1 cellular context compared by ENCODE assay signal in the genomic region with DNA sequence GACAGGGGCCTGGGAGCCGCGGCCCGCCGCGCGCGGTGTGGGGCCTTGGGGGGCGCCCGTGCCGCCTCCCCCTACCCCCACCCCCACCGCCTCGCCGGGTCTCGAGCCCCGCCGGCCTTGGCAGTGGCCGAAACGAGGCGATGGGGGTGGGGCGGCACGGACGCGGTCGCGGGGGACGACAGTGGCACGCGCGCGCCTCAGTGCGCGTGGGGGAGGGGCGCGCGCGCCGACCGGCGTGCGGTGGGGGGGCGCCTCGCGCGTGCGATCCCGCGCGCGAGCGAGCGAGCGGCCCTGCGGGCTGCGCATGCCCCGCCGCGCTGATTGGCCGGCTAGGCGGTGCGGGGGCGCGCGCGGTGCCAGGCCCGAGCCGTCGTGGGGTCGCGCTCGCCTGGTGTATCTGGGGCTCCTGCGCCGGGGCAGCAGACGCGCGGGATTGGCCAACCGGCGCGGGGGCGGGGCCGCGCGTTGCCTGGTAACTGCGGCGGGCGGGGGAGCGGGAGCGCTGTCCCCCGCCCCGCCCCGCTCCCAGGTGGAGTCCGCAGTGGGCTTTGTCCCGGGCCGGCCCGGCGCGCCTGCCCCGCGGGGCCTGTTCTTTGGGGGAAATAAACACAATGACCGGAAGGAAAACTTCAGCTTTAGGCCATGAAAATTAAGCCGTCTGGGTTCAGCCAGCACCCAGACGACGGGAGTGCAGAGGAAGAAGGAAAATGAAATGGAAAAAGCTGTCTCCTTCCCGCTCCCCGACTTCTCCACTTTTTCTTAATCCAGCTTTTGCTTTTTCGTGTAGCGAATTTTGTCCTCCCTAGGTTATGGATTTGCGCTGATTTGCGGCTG.
TF ChIP-seq lines count a peak whose summit lies in the region.

No MANE protein-coding gene starts in this region.

TF ChIP-seq in K562, 482 proteins besides CTCF, POLR2A, EP300 and RAD21 (continued from another document and continues in another):
- TF ChIP-seq, protein P1, sequence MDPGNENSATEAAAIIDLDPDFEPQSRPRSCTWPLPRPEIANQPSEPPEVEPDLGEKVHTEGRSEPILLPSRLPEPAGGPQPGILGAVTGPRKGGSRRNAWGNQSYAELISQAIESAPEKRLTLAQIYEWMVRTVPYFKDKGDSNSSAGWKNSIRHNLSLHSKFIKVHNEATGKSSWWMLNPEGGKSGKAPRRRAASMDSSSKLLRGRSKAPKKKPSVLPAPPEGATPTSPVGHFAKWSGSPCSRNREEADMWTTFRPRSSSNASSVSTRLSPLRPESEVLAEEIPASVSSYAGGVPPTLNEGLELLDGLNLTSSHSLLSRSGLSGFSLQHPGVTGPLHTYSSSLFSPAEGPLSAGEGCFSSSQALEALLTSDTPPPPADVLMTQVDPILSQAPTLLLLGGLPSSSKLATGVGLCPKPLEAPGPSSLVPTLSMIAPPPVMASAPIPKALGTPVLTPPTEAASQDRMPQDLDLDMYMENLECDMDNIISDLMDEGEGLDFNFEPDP (CRISPR knock-in tag; IDR thresholded peaks at IDR 0.05), result no peak
- TF ChIP-seq HNRNPL (IDR thresholded peaks at IDR 0.05; ENCODE audit: low read depth, low read length), result 0 out of 2 replicates have a peak, but pooled peaks have one; percentile 13
- peak; percentile 87; the same call in 1 of the 2 replicates for TF ChIP-seq ZNF644 (tag; IDR thresholded peaks at IDR 0.05; ENCODE audit: low read depth)
- no peak for TF ChIP-seq NFRKB (IDR thresholded peaks at IDR 0.05; ENCODE audit: low read depth)
- TF ChIP-seq MAZ (CRISPR knock-in tag; conservative IDR thresholded peaks at IDR 0.05 in 1 of 2, IDR thresholded peaks at IDR 0.05 in 1 of 2), result peak; percentile 72 to 96; a peak in 3 of 4 replicates
- TF ChIP-seq ZNF146 (CRISPR knock-in tag; IDR thresholded peaks at IDR 0.05; ENCODE audit: unreplicated experiment), result no peak
- TF ChIP-seq TEAD4 (IDR thresholded peaks at IDR 0.05; ENCODE audit: low read length), result 0 out of 2 replicates have a peak, but pooled peaks have one; percentile 18
- no peak for TF ChIP-seq TEAD4 (CRISPR knock-in tag; IDR thresholded peaks at IDR 0.05; ENCODE audit: borderline replicate concordance)
- TF ChIP-seq NR2C2 (CRISPR knock-in tag; IDR thresholded peaks at IDR 0.05), result no peak
- TF ChIP-seq NR2C2 (tag; IDR thresholded peaks at IDR 0.05), result peak; percentile 61; the same call in 1 of the 2 replicates
- TF ChIP-seq, protein P2, sequence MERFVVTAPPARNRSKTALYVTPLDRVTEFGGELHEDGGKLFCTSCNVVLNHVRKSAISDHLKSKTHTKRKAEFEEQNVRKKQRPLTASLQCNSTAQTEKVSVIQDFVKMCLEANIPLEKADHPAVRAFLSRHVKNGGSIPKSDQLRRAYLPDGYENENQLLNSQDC (CRISPR knock-in tag; IDR thresholded peaks at IDR 0.05), result no peak
- no peak for TF ChIP-seq ESRRB (CRISPR knock-in tag; IDR thresholded peaks at IDR 0.05; ENCODE audit: borderline replicate concordance)
- TF ChIP-seq, protein P3, sequence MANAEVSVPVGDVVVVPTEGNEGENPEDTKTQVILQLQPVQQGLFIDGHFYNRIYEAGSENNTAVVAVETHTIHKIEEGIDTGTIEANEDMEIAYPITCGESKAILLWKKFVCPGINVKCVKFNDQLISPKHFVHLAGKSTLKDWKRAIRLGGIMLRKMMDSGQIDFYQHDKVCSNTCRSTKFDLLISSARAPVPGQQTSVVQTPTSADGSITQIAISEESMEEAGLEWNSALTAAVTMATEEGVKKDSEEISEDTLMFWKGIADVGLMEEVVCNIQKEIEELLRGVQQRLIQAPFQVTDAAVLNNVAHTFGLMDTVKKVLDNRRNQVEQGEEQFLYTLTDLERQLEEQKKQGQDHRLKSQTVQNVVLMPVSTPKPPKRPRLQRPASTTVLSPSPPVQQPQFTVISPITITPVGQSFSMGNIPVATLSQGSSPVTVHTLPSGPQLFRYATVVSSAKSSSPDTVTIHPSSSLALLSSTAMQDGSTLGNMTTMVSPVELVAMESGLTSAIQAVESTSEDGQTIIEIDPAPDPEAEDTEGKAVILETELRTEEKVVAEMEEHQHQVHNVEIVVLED (CRISPR knock-in tag; IDR thresholded peaks at IDR 0.05), result peak; percentile 90
- peak; percentile 40 for TF ChIP-seq NEUROD1 (IDR thresholded peaks at IDR 0.05; ENCODE audit: borderline replicate concordance, low read depth, low read length, partially characterized antibody)
- TF ChIP-seq, protein P4, sequence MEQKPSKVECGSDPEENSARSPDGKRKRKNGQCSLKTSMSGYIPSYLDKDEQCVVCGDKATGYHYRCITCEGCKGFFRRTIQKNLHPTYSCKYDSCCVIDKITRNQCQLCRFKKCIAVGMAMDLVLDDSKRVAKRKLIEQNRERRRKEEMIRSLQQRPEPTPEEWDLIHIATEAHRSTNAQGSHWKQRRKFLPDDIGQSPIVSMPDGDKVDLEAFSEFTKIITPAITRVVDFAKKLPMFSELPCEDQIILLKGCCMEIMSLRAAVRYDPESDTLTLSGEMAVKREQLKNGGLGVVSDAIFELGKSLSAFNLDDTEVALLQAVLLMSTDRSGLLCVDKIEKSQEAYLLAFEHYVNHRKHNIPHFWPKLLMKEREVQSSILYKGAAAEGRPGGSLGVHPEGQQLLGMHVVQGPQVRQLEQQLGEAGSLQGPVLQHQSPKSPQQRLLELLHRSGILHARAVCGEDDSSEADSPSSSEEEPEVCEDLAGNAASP (IDR thresholded peaks at IDR 0.05), result no peak
- TF ChIP-seq RHOXF2B (CRISPR knock-in tag; conservative IDR thresholded peaks at IDR 0.05), result no peak
- TF ChIP-seq HCFC1 (IDR thresholded peaks at IDR 0.05; ENCODE audit: low read depth, low read length), result 0 out of 2 replicates have a peak, but pooled peaks have one; percentile 24
- TF ChIP-seq CREM (IDR thresholded peaks at IDR 0.05; ENCODE audit: low read depth), result peak; percentile 62; the same call in 1 of the 2 replicates
- no peak for TF ChIP-seq U2AF1 (optimal IDR thresholded peaks at IDR 0.05; ENCODE audit: low read depth, low read length)
- TF ChIP-seq ZNF197 (CRISPR knock-in tag; IDR thresholded peaks at IDR 0.05; ENCODE audit: low read depth), result peak; percentile 85
- TF ChIP-seq MYBL2 (IDR thresholded peaks at IDR 0.05; ENCODE audit: low read depth), result no peak
- no peak for TF ChIP-seq MYBL2 (CRISPR knock-in tag; IDR thresholded peaks at IDR 0.05; ENCODE audit: borderline replicate concordance)
- TF ChIP-seq TSC22D4 (tag; IDR thresholded peaks at IDR 0.05), result no peak
- peak; percentile 70 for TF ChIP-seq RFX1 (IDR thresholded peaks at IDR 0.05)
- peak; percentile 14; the same call in 1 of the 2 replicates for TF ChIP-seq ZC3H4 (CRISPR knock-in tag; IDR thresholded peaks at IDR 0.05; ENCODE audit: borderline replicate concordance)
- TF ChIP-seq, protein P5, sequence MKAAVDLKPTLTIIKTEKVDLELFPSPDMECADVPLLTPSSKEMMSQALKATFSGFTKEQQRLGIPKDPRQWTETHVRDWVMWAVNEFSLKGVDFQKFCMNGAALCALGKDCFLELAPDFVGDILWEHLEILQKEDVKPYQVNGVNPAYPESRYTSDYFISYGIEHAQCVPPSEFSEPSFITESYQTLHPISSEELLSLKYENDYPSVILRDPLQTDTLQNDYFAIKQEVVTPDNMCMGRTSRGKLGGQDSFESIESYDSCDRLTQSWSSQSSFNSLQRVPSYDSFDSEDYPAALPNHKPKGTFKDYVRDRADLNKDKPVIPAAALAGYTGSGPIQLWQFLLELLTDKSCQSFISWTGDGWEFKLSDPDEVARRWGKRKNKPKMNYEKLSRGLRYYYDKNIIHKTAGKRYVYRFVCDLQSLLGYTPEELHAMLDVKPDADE (conservative IDR thresholded peaks at IDR 0.05; ENCODE audit: control insufficient read depth, low read depth, low read length), result peak; percentile 68; the same call in 1 of the 2 replicates
- TF ChIP-seq, protein P6, sequence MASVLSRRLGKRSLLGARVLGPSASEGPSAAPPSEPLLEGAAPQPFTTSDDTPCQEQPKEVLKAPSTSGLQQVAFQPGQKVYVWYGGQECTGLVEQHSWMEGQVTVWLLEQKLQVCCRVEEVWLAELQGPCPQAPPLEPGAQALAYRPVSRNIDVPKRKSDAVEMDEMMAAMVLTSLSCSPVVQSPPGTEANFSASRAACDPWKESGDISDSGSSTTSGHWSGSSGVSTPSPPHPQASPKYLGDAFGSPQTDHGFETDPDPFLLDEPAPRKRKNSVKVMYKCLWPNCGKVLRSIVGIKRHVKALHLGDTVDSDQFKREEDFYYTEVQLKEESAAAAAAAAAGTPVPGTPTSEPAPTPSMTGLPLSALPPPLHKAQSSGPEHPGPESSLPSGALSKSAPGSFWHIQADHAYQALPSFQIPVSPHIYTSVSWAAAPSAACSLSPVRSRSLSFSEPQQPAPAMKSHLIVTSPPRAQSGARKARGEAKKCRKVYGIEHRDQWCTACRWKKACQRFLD (CRISPR knock-in tag; IDR thresholded peaks at IDR 0.05), result peak; percentile 90
- TF ChIP-seq PHTF2 (CRISPR knock-in tag; IDR thresholded peaks at IDR 0.05), result no peak
- TF ChIP-seq ZNF124 (CRISPR knock-in tag; IDR thresholded peaks at IDR 0.05), result no peak
- TF ChIP-seq, protein P7, sequence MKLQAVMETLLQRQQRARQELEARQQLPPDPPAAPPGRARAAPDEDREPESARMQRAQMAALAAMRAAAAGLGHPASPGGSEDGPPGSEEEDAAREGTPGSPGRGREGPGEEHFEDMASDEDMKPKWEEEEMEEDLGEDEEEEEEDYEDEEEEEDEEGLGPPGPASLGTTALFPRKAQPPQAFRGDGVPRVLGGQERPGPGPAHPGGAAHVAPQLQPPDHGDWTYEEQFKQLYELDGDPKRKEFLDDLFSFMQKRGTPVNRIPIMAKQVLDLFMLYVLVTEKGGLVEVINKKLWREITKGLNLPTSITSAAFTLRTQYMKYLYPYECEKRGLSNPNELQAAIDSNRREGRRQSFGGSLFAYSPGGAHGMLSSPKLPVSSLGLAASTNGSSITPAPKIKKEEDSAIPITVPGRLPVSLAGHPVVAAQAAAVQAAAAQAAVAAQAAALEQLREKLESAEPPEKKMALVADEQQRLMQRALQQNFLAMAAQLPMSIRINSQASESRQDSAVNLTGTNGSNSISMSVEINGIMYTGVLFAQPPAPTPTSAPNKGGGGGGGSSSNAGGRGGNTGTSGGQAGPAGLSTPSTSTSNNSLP (IDR thresholded peaks at IDR 0.05; ENCODE audit: borderline replicate concordance, low read depth, low read length), result no peak
- peak; percentile 36 for TF ChIP-seq FOS (IDR thresholded peaks at IDR 0.05; ENCODE audit: extremely low read depth, insufficient read length)
- no peak for TF ChIP-seq MAFK (IDR thresholded peaks at IDR 0.05; ENCODE audit: low read length)
- peak; percentile 77 for TF ChIP-seq ZNF121 (CRISPR knock-in tag; conservative IDR thresholded peaks at IDR 0.05)
- TF ChIP-seq ZNF239 (CRISPR knock-in tag; IDR thresholded peaks at IDR 0.05), result no peak
- TF ChIP-seq, protein P8, sequence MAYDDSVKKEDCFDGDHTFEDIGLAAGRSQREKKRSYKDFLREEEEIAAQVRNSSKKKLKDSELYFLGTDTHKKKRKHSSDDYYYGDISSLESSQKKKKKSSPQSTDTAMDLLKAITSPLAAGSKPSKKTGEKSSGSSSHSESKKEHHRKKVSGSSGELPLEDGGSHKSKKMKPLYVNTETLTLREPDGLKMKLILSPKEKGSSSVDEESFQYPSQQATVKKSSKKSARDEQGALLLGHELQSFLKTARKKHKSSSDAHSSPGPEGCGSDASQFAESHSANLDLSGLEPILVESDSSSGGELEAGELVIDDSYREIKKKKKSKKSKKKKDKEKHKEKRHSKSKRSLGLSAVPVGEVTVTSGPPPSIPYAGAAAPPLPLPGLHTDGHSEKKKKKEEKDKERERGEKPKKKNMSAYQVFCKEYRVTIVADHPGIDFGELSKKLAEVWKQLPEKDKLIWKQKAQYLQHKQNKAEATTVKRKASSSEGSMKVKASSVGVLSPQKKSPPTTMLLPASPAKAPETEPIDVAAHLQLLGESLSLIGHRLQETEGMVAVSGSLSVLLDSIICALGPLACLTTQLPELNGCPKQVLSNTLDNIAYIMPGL (CRISPR knock-in tag; IDR thresholded peaks at IDR 0.05), result peak; percentile 84; the same call in 1 of the 2 replicates
- TF ChIP-seq, protein P9, sequence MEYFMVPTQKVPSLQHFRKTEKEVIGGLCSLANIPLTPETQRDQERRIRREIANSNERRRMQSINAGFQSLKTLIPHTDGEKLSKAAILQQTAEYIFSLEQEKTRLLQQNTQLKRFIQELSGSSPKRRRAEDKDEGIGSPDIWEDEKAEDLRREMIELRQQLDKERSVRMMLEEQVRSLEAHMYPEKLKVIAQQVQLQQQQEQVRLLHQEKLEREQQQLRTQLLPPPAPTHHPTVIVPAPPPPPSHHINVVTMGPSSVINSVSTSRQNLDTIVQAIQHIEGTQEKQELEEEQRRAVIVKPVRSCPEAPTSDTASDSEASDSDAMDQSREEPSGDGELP (CRISPR knock-in tag; IDR thresholded peaks at IDR 0.05; ENCODE audit: borderline replicate concordance), result peak; percentile 55; the same call in 1 of the 2 replicates
- no peak for TF ChIP-seq MECOM (CRISPR knock-in tag; IDR thresholded peaks at IDR 0.05)
- TF ChIP-seq, protein P10, sequence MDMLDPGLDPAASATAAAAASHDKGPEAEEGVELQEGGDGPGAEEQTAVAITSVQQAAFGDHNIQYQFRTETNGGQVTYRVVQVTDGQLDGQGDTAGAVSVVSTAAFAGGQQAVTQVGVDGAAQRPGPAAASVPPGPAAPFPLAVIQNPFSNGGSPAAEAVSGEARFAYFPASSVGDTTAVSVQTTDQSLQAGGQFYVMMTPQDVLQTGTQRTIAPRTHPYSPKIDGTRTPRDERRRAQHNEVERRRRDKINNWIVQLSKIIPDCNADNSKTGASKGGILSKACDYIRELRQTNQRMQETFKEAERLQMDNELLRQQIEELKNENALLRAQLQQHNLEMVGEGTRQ (CRISPR knock-in tag; IDR thresholded peaks at IDR 0.05), result no peak
- TF ChIP-seq NR2F6 (CRISPR knock-in tag; IDR thresholded peaks at IDR 0.05), result no peak
- TF ChIP-seq PRPF4 (IDR thresholded peaks at IDR 0.05; ENCODE audit: insufficient read depth, low read depth, low read length, poor library complexity, severe bottlenecking), result peak; percentile 75
- TF ChIP-seq TARDBP (IDR thresholded peaks at IDR 0.05), result peak; percentile 61; the same call in 1 of the 2 replicates
- TF ChIP-seq YBX1 (IDR thresholded peaks at IDR 0.05), result no peak
- no peak for TF ChIP-seq SREBF1 (IDR thresholded peaks at IDR 0.05; ENCODE audit: borderline replicate concordance, low read depth, low read length)
- TF ChIP-seq PHF8 (IDR thresholded peaks at IDR 0.05; ENCODE audit: borderline replicate concordance, low read length), result peak; percentile 36; the same call in 1 of the 2 replicates
- no peak for TF ChIP-seq CBFA2T2 (conservative IDR thresholded peaks at IDR 0.05)
- TF ChIP-seq KLF6 (CRISPR knock-in tag; IDR thresholded peaks at IDR 0.05; ENCODE audit: borderline replicate concordance), result no peak
- TF ChIP-seq GABPB1 (CRISPR knock-in tag; IDR thresholded peaks at IDR 0.05), result 0 out of 2 replicates have a peak, but pooled peaks have one; percentile 17
- no peak for TF ChIP-seq ARNT (IDR thresholded peaks at IDR 0.05)
- TF ChIP-seq ARID2 (IDR thresholded peaks at IDR 0.05), result no peak
- TF ChIP-seq BHLHE40 (IDR thresholded peaks at IDR 0.05; ENCODE audit: low read length), result peak; percentile 71
- TF ChIP-seq ZBTB17 (CRISPR knock-in tag; IDR thresholded peaks at IDR 0.05), result no peak
- TF ChIP-seq NR1H2 (CRISPR knock-in tag; IDR thresholded peaks at IDR 0.05), result 0 out of 2 replicates have a peak, but pooled peaks have one; percentile 43
- no peak for TF ChIP-seq ZFP1 (CRISPR knock-in tag; IDR thresholded peaks at IDR 0.05)
